29 cellular contexts compared by ENCODE assay signal in genomic region chr10:129848084-129848483, GRCh38.
DNase-seq lines count a peak whose midpoint lies in the region; ATAC-seq, FAIRE-seq and TF ChIP-seq lines count a peak whose summit lies in the region.
"Had no signal": no experiment of that assay in that cellular context is flagged by ENCODE, and none has a peak within 500 bp of the region (broad histone marks: within the 10 kb centered on the region; RNA-seq: fewer than 3 reads in every experiment).

No MANE protein-coding gene starts in this region.

- no peak for FAIRE-seq in RCC 7860 (lab: Jason Lieb, UNC)
- FAIRE-seq: A204.1, GM12878, GM12892, GM18507 had no signal

- H3K27ac ChIP-seq in suprapubic skin, result no peak overlapping the region
- H3K27ac ChIP-seq: BLaER1 had no signal

- WGBS in suprapubic skin, result 96% methylated on average over 12 of the region's 12 CpGs

- no peaks in the 10 kb centered on the region for H3K9me3 ChIP-seq in suprapubic skin
- H3K9me3 ChIP-seq: BE2C, BLaER1 had no signal

- H3K4me1 Mint-ChIP-seq in brain, result peaks cover 97% of the 10 kb centered on the region
- H3K4me1 Mint-ChIP-seq: CD4-positive, alpha-beta memory T cell; CD4-positive, CD25-positive, alpha-beta regulatory T cell; CD8-positive, alpha-beta memory T cell had no signal

- peaks cover 14% of the 10 kb centered on the region for H3K36me3 Mint-ChIP-seq in brain
- H3K36me3 Mint-ChIP-seq: CD14-positive monocyte; CD4-positive, alpha-beta memory T cell; CD4-positive, CD25-positive, alpha-beta regulatory T cell; CD8-positive, alpha-beta memory T cell had no signal

- TF ChIP-seq POLR2A in suprapubic skin (IDR thresholded peaks at IDR 0.05), result no peak

- no peak for ATAC-seq in HG02759 (IDR thresholded peaks at IDR 0.05; ENCODE audit: unreplicated experiment)
- ATAC-seq: GM12878 had no signal

- TF ChIP-seq EP300 in suprapubic skin (IDR thresholded peaks at IDR 0.05), result no peak

- no peaks in the 10 kb centered on the region for H3K4me1 ChIP-seq in suprapubic skin
- H3K4me1 ChIP-seq: BE2C, BLaER1 had no signal

- peak; percentile 32 for DNase-seq in islet precursor cell
- peak; percentile 60 for DNase-seq in mesenteric fat pad (ENCODE audit: low spot score)
- DNase-seq in suprapubic skin (ENCODE audit: low spot score in 2 of 2), result peak; percentile 29 to 65
- no peak for DNase-seq in NCI-H1092 (lab: John Stamatoyannopoulos, UW)
- no peak for DNase-seq in RCC 7860 (ENCODE audit: low spot score)
- no peak for DNase-seq in stimulated activated CD4-positive, alpha-beta T cell treated with anti-CD3 and anti-CD28 coated beads, Interleukin-2, amount 100 ng/mL, for 48 hours
- DNase-seq: 8988T; ACHN; BE2C; C1 segment of cervical spinal cord; CD4-positive, alpha-beta memory T cell; CD4-positive, CD25-positive, alpha-beta regulatory T cell; CD8-positive, alpha-beta memory T cell; COR-L47; DMS 273 treated with DMSO at 0.1 percent for 48 hours; DMS153; DMS53; DMS79; DND-41; EL; GDM1 had no signal

- H3K36me3 ChIP-seq in suprapubic skin, result peaks cover 6% of the 10 kb centered on the region
- H3K36me3 ChIP-seq: BLaER1 had no signal

- H3K27ac Mint-ChIP-seq in brain, result peak overlapping the region in 3 of 5 experiments; percentile 18 to 84 (median 80)
- H3K27ac Mint-ChIP-seq: CD4-positive, CD25-positive, alpha-beta regulatory T cell; CD8-positive, alpha-beta memory T cell had no signal

- no peaks in the 10 kb centered on the region for H3K9me3 Mint-ChIP-seq in brain
- H3K9me3 Mint-ChIP-seq: CD4-positive, CD25-positive, alpha-beta regulatory T cell had no signal

- peaks cover 19% of the 10 kb centered on the region for H3K27me3 ChIP-seq in suprapubic skin
- H3K27me3 ChIP-seq: BE2C, BLaER1 had no signal

- peaks cover 4% of the 10 kb centered on the region for H3K27me3 Mint-ChIP-seq in brain

- H3K4me3 ChIP-seq in suprapubic skin, result no peak overlapping the region
- H3K4me3 ChIP-seq: BLaER1, GM12878 had no signal

- TF ChIP-seq CTCF in brain (conservative IDR thresholded peaks at IDR 0.05) (no peak), suprapubic skin (IDR thresholded peaks at IDR 0.05) (no peak)

- H3K4me3 Mint-ChIP-seq in brain, result no peak overlapping the region
- H3K4me3 Mint-ChIP-seq: CD14-positive monocyte; CD4-positive, alpha-beta memory T cell; CD4-positive, CD25-positive, alpha-beta regulatory T cell; CD8-positive, alpha-beta memory T cell had no signal

Comparison
In these comparisons a context has a peak if more than half of its experiments do, and no peak if none do; other contexts are left out.
1. DNase-seq: peak in islet precursor cell (single experiment), mesenteric fat pad (single experiment) and suprapubic skin (2 of 2); none in NCI-H1092 (single experiment), RCC 7860 (single experiment) and stimulated activated CD4-positive, alpha-beta T cell treated with anti-CD3 and anti-CD28 coated beads, Interleukin-2, amount 100 ng/mL, for 48 hours (0 of 2).